Comparison of ENCODE assay signal across 1 cellular context in the genomic region with DNA sequence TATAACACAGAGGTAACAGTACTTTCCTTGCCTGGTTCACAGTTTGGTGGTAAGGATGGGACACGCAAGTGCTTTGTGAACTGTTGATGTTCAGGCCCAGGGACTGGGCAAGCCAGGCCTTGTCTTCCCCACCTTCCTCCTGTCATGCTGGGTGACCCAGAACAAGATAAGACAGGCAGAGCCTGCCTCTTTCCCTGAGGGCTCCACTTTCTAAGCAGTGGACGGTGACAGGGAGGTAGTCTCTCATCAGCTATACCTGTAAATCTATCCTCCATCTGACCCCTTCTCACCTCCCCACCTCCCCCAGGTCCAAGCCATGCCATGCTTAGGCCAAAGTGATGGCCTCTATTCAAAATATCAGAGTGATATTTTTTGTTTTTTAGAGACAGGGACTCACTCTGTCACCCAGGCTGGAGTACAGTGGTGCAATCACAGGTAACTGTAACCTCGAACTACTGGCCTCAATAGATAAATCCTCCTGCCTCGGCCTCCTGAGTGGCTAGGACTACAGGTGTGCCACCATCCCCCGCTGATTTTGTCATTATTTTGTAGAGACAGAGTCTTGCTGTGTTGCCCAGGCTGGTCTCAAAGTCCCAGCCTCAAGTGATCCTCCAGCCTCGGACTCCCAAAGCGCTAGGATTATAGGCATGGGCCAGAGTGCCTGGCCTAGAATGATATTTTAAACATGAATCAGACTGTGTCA.
TF ChIP-seq lines count a peak whose summit lies in the region.

No MANE protein-coding gene starts in this region.

TF ChIP-seq in IMR-90, 13 proteins besides CTCF, POLR2A, EP300 and RAD21 (continued from another document):
- TF ChIP-seq, protein P1, sequence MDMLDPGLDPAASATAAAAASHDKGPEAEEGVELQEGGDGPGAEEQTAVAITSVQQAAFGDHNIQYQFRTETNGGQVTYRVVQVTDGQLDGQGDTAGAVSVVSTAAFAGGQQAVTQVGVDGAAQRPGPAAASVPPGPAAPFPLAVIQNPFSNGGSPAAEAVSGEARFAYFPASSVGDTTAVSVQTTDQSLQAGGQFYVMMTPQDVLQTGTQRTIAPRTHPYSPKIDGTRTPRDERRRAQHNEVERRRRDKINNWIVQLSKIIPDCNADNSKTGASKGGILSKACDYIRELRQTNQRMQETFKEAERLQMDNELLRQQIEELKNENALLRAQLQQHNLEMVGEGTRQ (IDR thresholded peaks at IDR 0.05; ENCODE audit: low read depth, low read length) = no peak
- no peak for TF ChIP-seq NFE2L2 (IDR thresholded peaks at IDR 0.05; ENCODE audit: low read depth, low read length)
- no peak for TF ChIP-seq FOS (IDR thresholded peaks at IDR 0.05; ENCODE audit: low read depth, low read length)
- TF ChIP-seq MXI1 (IDR thresholded peaks at IDR 0.05; ENCODE audit: borderline replicate concordance, low read depth, low read length) = no peak
- TF ChIP-seq, protein P2, sequence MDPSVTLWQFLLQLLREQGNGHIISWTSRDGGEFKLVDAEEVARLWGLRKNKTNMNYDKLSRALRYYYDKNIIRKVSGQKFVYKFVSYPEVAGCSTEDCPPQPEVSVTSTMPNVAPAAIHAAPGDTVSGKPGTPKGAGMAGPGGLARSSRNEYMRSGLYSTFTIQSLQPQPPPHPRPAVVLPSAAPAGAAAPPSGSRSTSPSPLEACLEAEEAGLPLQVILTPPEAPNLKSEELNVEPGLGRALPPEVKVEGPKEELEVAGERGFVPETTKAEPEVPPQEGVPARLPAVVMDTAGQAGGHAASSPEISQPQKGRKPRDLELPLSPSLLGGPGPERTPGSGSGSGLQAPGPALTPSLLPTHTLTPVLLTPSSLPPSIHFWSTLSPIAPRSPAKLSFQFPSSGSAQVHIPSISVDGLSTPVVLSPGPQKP (IDR thresholded peaks at IDR 0.05; ENCODE audit: borderline replicate concordance, low read depth, low read length) = no peak
- TF ChIP-seq RCOR1 (IDR thresholded peaks at IDR 0.05; ENCODE audit: insufficient replicate concordance, low read length) = no peak
- TF ChIP-seq SMC3 (IDR thresholded peaks at IDR 0.05; ENCODE audit: low read depth, low read length) = no peak
- no peak for TF ChIP-seq RFX5 (IDR thresholded peaks at IDR 0.05; ENCODE audit: low read depth, low read length)
- no peak for TF ChIP-seq CEBPB (IDR thresholded peaks at IDR 0.05; ENCODE audit: low read depth, low read length)
- no peak for TF ChIP-seq BHLHE40 (IDR thresholded peaks at IDR 0.05; ENCODE audit: low read depth, low read length)
TF ChIP-seq in IMR-90: peak in this region for 0.
